Comparison of ENCODE assay signal across 12 cellular contexts in the genomic region with DNA sequence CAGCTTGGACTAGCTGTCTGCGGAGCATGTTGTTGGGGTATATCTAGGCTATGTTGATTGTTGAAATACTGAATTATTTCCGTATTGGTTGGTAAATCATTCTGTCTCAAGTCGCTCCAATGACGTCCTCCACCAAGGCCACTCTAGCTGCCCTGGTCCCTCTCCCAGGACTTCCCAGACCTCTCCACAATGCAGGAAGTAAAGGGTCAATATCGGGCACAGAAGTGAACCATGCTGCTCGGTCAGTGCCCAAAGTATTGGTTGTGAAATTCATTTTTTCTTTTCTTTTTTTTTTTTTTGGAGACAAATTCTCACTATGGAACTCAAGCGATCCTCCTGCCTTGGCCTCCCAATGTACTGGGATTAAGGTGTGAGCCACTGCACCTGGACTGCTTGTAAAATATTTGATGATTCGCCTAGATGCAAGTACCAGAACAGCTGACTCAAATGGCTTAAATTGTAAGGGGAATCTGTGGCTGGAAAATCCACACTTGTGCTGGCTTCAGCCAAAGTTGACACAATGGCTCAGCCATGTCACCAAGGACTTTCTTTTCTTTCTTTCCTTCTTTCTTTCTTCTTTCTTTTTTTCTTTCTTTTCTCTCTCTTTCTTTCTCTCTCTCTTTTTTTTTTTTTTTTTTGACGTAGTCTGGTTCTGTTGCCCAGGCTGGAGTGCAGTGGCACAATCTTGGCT. TPM values are rescaled to one million over a fixed set of nuclear protein-coding genes. Genes with fewer than 3 reads are reported as not detected.
DNase-seq lines count a peak whose midpoint lies in the region; ATAC-seq, FAIRE-seq and TF ChIP-seq lines count a peak whose summit lies in the region.
"Had no signal": no experiment of that assay in that cellular context is flagged by ENCODE, and none has a peak within 500 bp of the region (broad histone marks: within the 10 kb centered on the region; RNA-seq: fewer than 3 reads in every experiment).

No MANE protein-coding gene starts in this region.

- TF ChIP-seq CTCF in hepatocyte (IDR thresholded peaks at IDR 0.05; ENCODE audit: poor library complexity) (no peak), nephron progenitor cell (IDR thresholded peaks at IDR 0.05) (no peak), D721Med (IDR thresholded peaks at IDR 0.05; ENCODE audit: insufficient read depth, missing control alignments) (no peak)

- H3K36me3 Mint-ChIP-seq in nephron progenitor cell (ENCODE audit: low read depth): no peaks in the 10 kb centered on the region
- H3K36me3 Mint-ChIP-seq: memory B cell had no signal

- H2AFZ ChIP-seq in hepatocyte: no peak overlapping the region

- no peaks in the 10 kb centered on the region for H3K36me3 ChIP-seq in hepatocyte (replicated peaks; ENCODE audit: insufficient read depth, low read depth)

- peaks cover 5% of the 10 kb centered on the region for H3K27me3 Mint-ChIP-seq in nephron progenitor cell (ENCODE audit: low read depth, poor library complexity)

- H3K27ac Mint-ChIP-seq in nephron progenitor cell: no peak overlapping the region
- H3K27ac Mint-ChIP-seq: memory B cell, WTC11 had no signal

- peak overlapping the region; percentile 23 for H3K4me2 ChIP-seq in hepatocyte

- FAIRE-seq in D721Med (lab: Jason Lieb, UNC): no peak

- WGBS in adipose tissue, 3 donors: 54 to 73% (median 62%) methylated on average over 8 to 9 of the region's 9 CpGs
- 83% methylated on average over 9 of the region's 9 CpGs for WGBS in hepatocyte (ENCODE audit: low lambda C conversion rate, missing lambda C conversion rate)

- peak overlapping the region; percentile 75 for H3K27ac ChIP-seq in adipose tissue (ENCODE audit: low read depth, low read length)
- H3K27ac ChIP-seq in hepatocyte: peak overlapping the region; percentile 80
- H3K27ac ChIP-seq in skin epidermis: peak overlapping the region in 12 of 21 experiments; percentile 13 to 80 (median 46)

- H3K4me3 ChIP-seq in hepatocyte (no peak overlapping the region), skin epidermis (no peak overlapping the region)

- H3K27me3 ChIP-seq in hepatocyte: no peaks in the 10 kb centered on the region

- DNase-seq in HCEC 1CT (peak; percentile 34), hepatocyte (ENCODE audit: low spot score) (no peak), nephron progenitor cell (no peak), D721Med (ENCODE audit: insufficient read length, low spot score) (no peak), hypothalamus (lab: John Stamatoyannopoulos, UW) (no peak)
- DNase-seq: activated effector memory CD4-positive, alpha-beta T cell treated with anti-CD3 and anti-CD28 coated beads, Interleukin-2, amount 50 U/mL, for 16 hours; NCI-H1105 had no signal

- H3K9me2 ChIP-seq in hepatocyte (replicated peaks; ENCODE audit: insufficient read depth): no peaks in the 10 kb centered on the region

- H4K20me1 ChIP-seq in hepatocyte (ENCODE audit: insufficient read depth, poor library complexity, severe bottlenecking): no peaks in the 10 kb centered on the region

- H3K4me1 ChIP-seq in hepatocyte (ENCODE audit: insufficient read depth): peaks cover 12% of the 10 kb centered on the region

- ATAC-seq in GM21423 (IDR thresholded peaks at IDR 0.05; ENCODE audit: unreplicated experiment): no peak
- ATAC-seq: WTC11 had no signal

- no peaks in the 10 kb centered on the region for H3K9me3 ChIP-seq in hepatocyte (ENCODE audit: low read depth)

- peaks cover 12% of the 10 kb centered on the region for H3K9me3 Mint-ChIP-seq in nephron progenitor cell
- H3K9me3 Mint-ChIP-seq: memory B cell had no signal

- H3K4me1 Mint-ChIP-seq in nephron progenitor cell: peaks cover 18% of the 10 kb centered on the region
- H3K4me1 Mint-ChIP-seq: WTC11 had no signal

- H3K4me3 Mint-ChIP-seq in nephron progenitor cell: no peak overlapping the region
- H3K4me3 Mint-ChIP-seq: memory B cell, WTC11 had no signal

- no peaks in the 10 kb centered on the region for H3K79me2 ChIP-seq in hepatocyte

RNA-seq across cellular contexts. Expression of a gene that starts 43.7 kb away (rescaled TPM):
- polyA plus RNA-seq in adipose tissue: 10 to 100 TPM in 2 of 3 donors, 1 to 10 TPM in 1; 7.1 to 30.7 (median 27.2) TPM
- total RNA-seq in hepatocyte: 15.7 and 26.0 TPM in 2 replicates
- polyA plus RNA-seq in hepatocyte: 31.3 and 32.1 TPM in 2 replicates

RNA-seq across cellular contexts. Expression of a gene that starts 45.5 kb away (rescaled TPM):
- 100 to 1,000 TPM in 2 of 3 donors, 10 to 100 TPM in 1; 35.5 to 125 (median 124) TPM for polyA plus RNA-seq in adipose tissue
- 45.6 and 50.2 TPM in 2 replicates for total RNA-seq in hepatocyte
- 163 and 185 TPM in 2 replicates for polyA plus RNA-seq in hepatocyte
